15 cellular contexts compared by ENCODE assay signal in the genomic region with DNA sequence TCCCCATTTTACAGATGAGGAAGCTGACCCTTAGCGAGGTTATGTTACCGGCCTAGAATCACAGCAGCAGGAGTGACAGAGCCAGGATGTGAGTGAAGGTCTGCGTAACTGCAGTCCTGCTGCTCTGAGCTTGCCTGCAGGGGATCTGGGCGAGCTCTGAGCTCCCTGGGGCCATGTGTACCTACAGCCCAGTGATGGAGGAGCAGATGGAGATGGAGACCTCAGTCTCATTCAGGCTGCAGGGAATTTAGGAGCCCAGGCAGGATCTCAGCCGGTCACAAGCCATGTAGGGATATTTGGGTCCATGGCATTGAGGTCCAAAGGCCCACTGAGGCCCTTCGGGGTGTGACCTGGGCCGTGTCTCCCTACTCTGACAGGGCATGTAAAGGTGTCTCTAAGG.
"Had no signal": no experiment of that assay in that cellular context is flagged by ENCODE, and none has a peak within 500 bp of the region (broad histone marks: within the 10 kb centered on the region; RNA-seq: fewer than 3 reads in every experiment).

No MANE protein-coding gene starts in this region.

- DNase-seq: activated CD4-positive, alpha-beta T cell treated with anti-CD3 and anti-CD28 coated beads, Interleukin-2, amount 50 U/mL, for 48 hours; activated T-cell treated with anti-CD3 and anti-CD28 coated beads, Interleukin-2, amount 50 U/mL, for 72 hours; anterior cingulate cortex; brain microvascular endothelial cell; cerebellar nuclear complex; dermis blood vessel endothelial cell; effector memory CD8-positive, alpha-beta T cell; foreskin melanocyte; stimulated activated CD4-positive, alpha-beta T cell treated with anti-CD3 and anti-CD28 coated beads, Interleukin-1b, Interleukin-23, amount 100 ng/mL, for 48 hours; stimulated activated naive CD8-positive, alpha-beta T cell treated with anti-CD3 and anti-CD28 coated beads, Interleukin-15, amount 100 ng/mL, for 72 hours; T-helper 1 cell; uterus had no signal

- ATAC-seq: activated T-cell treated with anti-CD3 and anti-CD28 coated beads, Interleukin-2, amount 50 U/mL, for 72 hours; effector memory CD8-positive, alpha-beta T cell; naive thymus-derived CD4-positive, alpha-beta T cell; stimulated activated naive CD8-positive, alpha-beta T cell treated with anti-CD3 and anti-CD28 coated beads, Interleukin-15, amount 100 ng/mL, for 72 hours had no signal

- H3K36me3 ChIP-seq: brain microvascular endothelial cell, uterus had no signal

- H3K9me3 ChIP-seq: uterus had no signal

- H3K4me3 ChIP-seq: uterus had no signal

- H3K27me3 ChIP-seq: brain microvascular endothelial cell, uterus had no signal

- H3K9ac ChIP-seq: parathyroid adenoma had no signal

- H3K4me1 ChIP-seq: parathyroid adenoma, uterus had no signal

- H3K27ac ChIP-seq: brain microvascular endothelial cell, parathyroid adenoma, uterus, VCaP had no signal
